ENCODE assay signal across 1 cellular context in genomic region chr18:32349728-32350395, GRCh38.
TF ChIP-seq lines count a peak whose summit lies in the region.

No MANE protein-coding gene starts in this region.

TF ChIP-seq in WTC11, 78 proteins besides CTCF, POLR2A, EP300 and RAD21 (continued from another document):
- TF ChIP-seq STAT6 (CRISPR knock-in tag; conservative IDR thresholded peaks at IDR 0.05; ENCODE audit: low read depth) = no peak
- no peak for TF ChIP-seq NFYB (CRISPR knock-in tag; conservative IDR thresholded peaks at IDR 0.05; ENCODE audit: low read depth)
- no peak for TF ChIP-seq ZNF423 (CRISPR knock-in tag; IDR thresholded peaks at IDR 0.05)
